11 cellular contexts compared by ENCODE assay signal in the genomic region with DNA sequence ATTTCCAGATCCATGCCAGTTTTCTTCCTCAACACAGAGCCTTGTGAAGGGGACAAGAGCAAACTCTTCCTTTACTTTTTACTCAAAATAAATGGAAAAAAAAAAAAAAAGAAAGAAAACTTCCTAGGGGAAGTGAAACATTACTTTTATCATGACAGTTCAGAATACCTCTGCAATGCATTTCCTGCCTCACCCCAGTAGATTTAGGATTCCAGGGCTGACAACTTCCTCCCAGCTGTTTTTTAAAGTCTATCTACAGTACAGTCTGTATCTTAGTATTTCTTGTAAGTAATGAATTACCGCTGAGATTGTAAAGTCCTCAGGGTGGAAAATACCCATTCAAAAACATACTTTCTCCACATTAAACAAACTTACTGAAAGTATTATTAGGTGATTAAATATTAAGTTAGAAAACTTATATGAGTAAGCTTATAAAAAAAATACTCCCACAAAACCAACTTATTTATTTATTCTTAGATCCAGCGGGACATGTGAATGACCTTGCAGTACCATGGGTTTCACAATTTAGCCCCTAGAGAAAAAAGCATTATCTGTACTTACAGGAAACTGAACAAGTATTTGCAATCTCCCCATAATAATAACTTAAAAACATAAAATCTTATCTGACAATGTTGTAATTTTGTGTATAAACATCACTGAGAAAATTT.
DNase-seq lines count a peak whose midpoint lies in the region; ATAC-seq and TF ChIP-seq lines count a peak whose summit lies in the region.
"Had no signal": no experiment of that assay in that cellular context is flagged by ENCODE, and none has a peak within 500 bp of the region (broad histone marks: within the 10 kb centered on the region; RNA-seq: fewer than 3 reads in every experiment).

No MANE protein-coding gene starts in this region.

- no peaks in the 10 kb centered on the region for H3K36me3 Mint-ChIP-seq in progenitor cell of endocrine pancreas (ENCODE audit: insufficient read depth)

- no CpG with 5 or more reads among the region's 2 CpGs for WGBS in trophoblast cell (ENCODE audit: extremely low coverage, insufficient coverage, insufficient read length)

- no peaks in the 10 kb centered on the region for H3K27me3 ChIP-seq in trophoblast cell (ENCODE audit: insufficient read depth, low read length)

- H3K9me3 ChIP-seq in SK-N-MC (ENCODE audit: low read depth, low read length) (no peaks in the 10 kb centered on the region), trophoblast cell (ENCODE audit: insufficient read depth, low read depth, low read length) (no peaks in the 10 kb centered on the region)
- H3K9me3 ChIP-seq: thoracic aorta had no signal

- no peak overlapping the region for H3K14ac ChIP-seq in trophoblast cell (ENCODE audit: low read length)

- H2BK5ac ChIP-seq in trophoblast cell (ENCODE audit: low read depth, low read length, poor library complexity): no peak overlapping the region

- H2AK5ac ChIP-seq in trophoblast cell (ENCODE audit: low read length): no peak overlapping the region

- no peak overlapping the region for H4K8ac ChIP-seq in trophoblast cell (ENCODE audit: low read depth, low read length)

- no peak overlapping the region for H2AFZ ChIP-seq in trophoblast cell (ENCODE audit: insufficient read depth, low read length, poor library complexity)

- TF ChIP-seq CTCF in progenitor cell of endocrine pancreas (IDR thresholded peaks at IDR 0.05; ENCODE audit: unreplicated experiment): no peak

- no peaks in the 10 kb centered on the region for H3K79me1 ChIP-seq in trophoblast cell (ENCODE audit: low read length)

- no peak overlapping the region for H2BK120ac ChIP-seq in trophoblast cell (ENCODE audit: insufficient read depth, low read length, poor library complexity)

- H3K27ac ChIP-seq in SK-N-MC: peak overlapping the region; percentile 83; the same call in 1 of the 2 replicates
- peak overlapping the region; percentile 69 for H3K27ac ChIP-seq in trophoblast cell (ENCODE audit: low read depth, low read length)
- H3K27ac ChIP-seq: HL-60, thoracic aorta had no signal

- H2BK12ac ChIP-seq in trophoblast cell (ENCODE audit: low read length): no peak overlapping the region

- peaks cover 30% of the 10 kb centered on the region for H3K79me2 ChIP-seq in trophoblast cell (ENCODE audit: control insufficient read depth, insufficient read depth, low read length, poor library complexity)

- H3K18ac ChIP-seq in trophoblast cell (ENCODE audit: low read length): no peak overlapping the region

- no peak overlapping the region for H3K23ac ChIP-seq in trophoblast cell (ENCODE audit: low read length)

- DNase-seq in SK-N-MC (ENCODE audit: low read depth, low spot score) (peak; percentile 82), fibroblast of peridontal ligament (ENCODE audit: extremely low read depth) (peak; percentile 75), trophoblast cell (peak in 1 of 2 donors; percentile 33), progenitor cell of endocrine pancreas (ENCODE audit: low spot score, unreplicated experiment) (no peak)

- H3K4me2 ChIP-seq in trophoblast cell (ENCODE audit: low read length): no peak overlapping the region

- no peak overlapping the region for H3K4me3 Mint-ChIP-seq in progenitor cell of endocrine pancreas (ENCODE audit: low read depth)
- H3K4me3 Mint-ChIP-seq: T-helper 1 cell treated with Interleukin-12 subunit alpha and Interleukin-12 subunit beta and Interleukin-4 antibody, amounts not matched to agents 30 μg/mL and 1 μg/mL, for 36 hours had no signal

- H3K4me3 ChIP-seq in SK-N-MC: peak overlapping the region; percentile 52
- H3K4me3 ChIP-seq in trophoblast cell (ENCODE audit: low read depth, low read length): no peak overlapping the region
- H3K4me3 ChIP-seq: thoracic aorta had no signal

- no peak overlapping the region for H4K91ac ChIP-seq in trophoblast cell (ENCODE audit: low read depth, low read length)

- no peak overlapping the region for H4K12ac ChIP-seq in trophoblast cell (ENCODE audit: low read depth, low read length)

- H3K4me1 Mint-ChIP-seq in progenitor cell of endocrine pancreas (ENCODE audit: low read depth): peaks cover 20% of the 10 kb centered on the region

- H3K27ac Mint-ChIP-seq in progenitor cell of endocrine pancreas: no peak overlapping the region
- H3K27ac Mint-ChIP-seq: T-helper 1 cell treated with Interleukin-12 subunit alpha and Interleukin-12 subunit beta and Interleukin-4 antibody, amounts not matched to agents 30 μg/mL and 1 μg/mL, for 36 hours had no signal

- H3K4ac ChIP-seq in trophoblast cell (ENCODE audit: low read depth, low read length): no peak overlapping the region

- H3K36me3 ChIP-seq in SK-N-MC (ENCODE audit: insufficient read depth, low read length) (no peaks in the 10 kb centered on the region), trophoblast cell (ENCODE audit: control insufficient read depth in 1 of 2, insufficient read depth in 2 of 2, low read length in 2 of 2) (peaks cover 0 to 4% of the 10 kb centered on the region in 2 experiments)
- H3K36me3 ChIP-seq: thoracic aorta had no signal

- no peak overlapping the region for H3K9ac ChIP-seq in SK-N-MC (ENCODE audit: insufficient read length)
- no peak overlapping the region for H3K9ac ChIP-seq in trophoblast cell (ENCODE audit: low read length)

- peak; percentile 61 for ATAC-seq in GM19438 (IDR thresholded peaks at IDR 0.05; ENCODE audit: low read depth, unreplicated experiment)
- ATAC-seq in GM21619 (IDR thresholded peaks at IDR 0.05; ENCODE audit: unreplicated experiment): no peak
- ATAC-seq in GM19452 (IDR thresholded peaks at IDR 0.05; ENCODE audit: unreplicated experiment): no peak
- no peak for ATAC-seq in GM21447 (IDR thresholded peaks at IDR 0.05; ENCODE audit: unreplicated experiment)

- peaks cover 20 to 27% of the 10 kb centered on the region in 2 experiments for H3K4me1 ChIP-seq in trophoblast cell (ENCODE audit: control insufficient read depth in 1 of 2, insufficient read depth in 2 of 2, low read length in 2 of 2)

- H3K27me3 Mint-ChIP-seq in progenitor cell of endocrine pancreas: no peaks in the 10 kb centered on the region

- no peaks in the 10 kb centered on the region for H3K9me3 Mint-ChIP-seq in progenitor cell of endocrine pancreas (ENCODE audit: low read depth)
- H3K9me3 Mint-ChIP-seq: T-helper 1 cell treated with Interleukin-12 subunit alpha and Interleukin-12 subunit beta and Interleukin-4 antibody, amounts not matched to agents 30 μg/mL and 1 μg/mL, for 36 hours had no signal
